In the genomic region with DNA sequence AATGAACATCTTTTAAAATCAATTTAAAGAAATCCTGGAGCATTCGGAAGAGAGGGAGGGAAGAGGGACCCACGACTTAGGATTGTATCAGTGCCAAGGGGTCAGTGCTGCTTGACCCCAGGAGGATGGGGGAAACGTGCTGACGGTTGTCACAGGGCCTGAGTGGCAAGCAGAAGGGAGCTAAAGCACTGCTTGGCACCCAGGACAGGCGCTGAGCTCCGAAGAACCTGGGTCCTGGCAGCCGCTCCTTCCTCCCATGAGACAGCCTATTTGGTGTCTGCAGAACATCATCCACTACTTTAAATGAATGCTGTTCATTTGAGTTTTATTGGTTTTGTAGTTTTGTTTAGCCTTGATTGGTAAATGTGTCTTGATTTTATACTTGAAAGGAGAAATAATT, we compare ENCODE assay signal across 16 cellular contexts. TPM values are rescaled to one million over a fixed set of nuclear protein-coding genes. Genes with fewer than 3 reads are reported as not detected.
"Had no signal": no experiment of that assay in that cellular context is flagged by ENCODE, and none has a peak within 500 bp of the region (broad histone marks: within the 10 kb centered on the region; RNA-seq: fewer than 3 reads in every experiment).

No MANE protein-coding gene starts in this region.

- H3K27ac ChIP-seq: body of pancreas, esophagus squamous epithelium, lower lobe of right lung, pancreas, tibial nerve had no signal

- ATAC-seq: body of pancreas; lower lobe of right lung; pancreas; stimulated activated naive B cell treated with anti-CD40 and anti-IgM and Interleukin-4, amounts not matched to agents 10 μg/mL and 1 μg/mL and 100 μg/mL, for 72 hours had no signal

- DNase-seq: activated CD4-positive, alpha-beta T cell treated with anti-CD3 and anti-CD28 coated beads for 1 hour; activated CD4-positive, alpha-beta T cell treated with anti-CD3 and anti-CD28 coated beads, Interleukin-2, amount 50 U/mL, for 4 hours; amniotic stem cell; cortex of kidney; effector CD4-positive, alpha-beta T cell; esophagus squamous epithelium; glutamatergic neuron; lower lobe of right lung; naive B cell; stimulated activated CD4-positive, alpha-beta T cell treated with anti-CD3 and anti-CD28 coated beads, Interleukin-2, amount 100 ng/mL, for 48 hours; stimulated activated naive B cell treated with anti-CD40 and anti-IgM and Interleukin-4, amounts not matched to agents 10 μg/mL and 1 μg/mL and 100 μg/mL, for 72 hours had no signal

- H3K9me3 ChIP-seq: body of pancreas, esophagus squamous epithelium, lower lobe of right lung, pancreas, tibial nerve had no signal

- H3K4me3 ChIP-seq: body of pancreas, esophagus squamous epithelium, lower lobe of right lung, pancreas, tibial nerve had no signal

- FAIRE-seq: endothelial cell of umbilical vein, pancreas had no signal

RNA-seq across cellular contexts. Expression of a gene that starts 54.5 kb away (rescaled TPM):
- total RNA-seq: fibroblast of villous mesenchyme had no signal
